22 cellular contexts compared by ENCODE assay signal in the genomic region with DNA sequence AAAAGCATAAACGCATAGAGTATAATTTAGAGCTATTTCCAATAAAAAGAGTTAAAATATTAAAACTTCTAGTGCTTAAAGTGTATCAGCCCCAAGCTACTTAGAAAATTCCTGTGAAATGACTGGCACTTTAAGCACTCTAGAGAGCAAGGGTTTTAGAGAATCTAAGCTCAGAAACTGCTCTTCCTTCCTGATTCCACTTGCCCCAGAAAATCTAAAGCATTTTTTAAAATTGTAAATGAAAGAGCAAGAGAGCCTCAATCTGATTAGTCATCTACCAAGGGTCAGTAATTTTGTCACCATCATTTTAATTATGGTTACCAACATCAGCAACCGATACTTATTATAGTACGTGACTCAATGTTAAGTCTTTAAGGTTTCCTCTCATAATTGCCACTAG. TPM values are rescaled to one million over a fixed set of nuclear protein-coding genes. Genes with fewer than 3 reads are reported as not detected.
DNase-seq lines count a peak whose midpoint lies in the region; ATAC-seq and TF ChIP-seq lines count a peak whose summit lies in the region.
"Had no signal": no experiment of that assay in that cellular context is flagged by ENCODE, and none has a peak within 500 bp of the region (broad histone marks: within the 10 kb centered on the region; RNA-seq: fewer than 3 reads in every experiment).

No MANE protein-coding gene starts in this region.

- H3K27me3 ChIP-seq in right lobe of liver (no peaks in the 10 kb centered on the region), colonic mucosa (no peaks in the 10 kb centered on the region)
- H3K27me3 ChIP-seq: BE2C, SJSA1 had no signal

- H3K9me3 ChIP-seq in right lobe of liver (no peaks in the 10 kb centered on the region), colonic mucosa (no peaks in the 10 kb centered on the region)
- H3K9me3 ChIP-seq: BE2C, SJSA1 had no signal

- no peak for TF ChIP-seq CTCF in C4-2B (conservative IDR thresholded peaks at IDR 0.05)
- no peak for TF ChIP-seq CTCF in retinal pigment epithelial cell (conservative IDR thresholded peaks at IDR 0.05; ENCODE audit: low read depth, low read length)
- no peak for TF ChIP-seq CTCF in right lobe of liver (IDR thresholded peaks at IDR 0.05)
- no peak for TF ChIP-seq CTCF in colonic mucosa (IDR thresholded peaks at IDR 0.05)

- H3K27ac ChIP-seq in C4-2B: peak overlapping the region; percentile 54
- H3K27ac ChIP-seq in right lobe of liver: no peak overlapping the region
- no peak overlapping the region for H3K27ac ChIP-seq in colonic mucosa
- H3K27ac ChIP-seq: KMS-11, RWPE1, SJSA1 had no signal

- DNase-seq in M059J (ENCODE audit: low read depth) (peak; percentile 74), dedifferentiated amniotic fluid mesenchymal stem cell (ENCODE audit: extremely low spot score) (peak; percentile 20), retinal pigment epithelial cell (ENCODE audit: low read depth) (peak; percentile 44), right lobe of liver (no peak), medulla oblongata (ENCODE audit: extremely low spot score) (no peak), colonic mucosa (no peak)
- DNase-seq: ACHN; BE2C; CD8-positive, alpha-beta T cell; DND-41; GF-D8; MM.1S; NCI-H1105; NCI-H1694; NCI-H345; NCI-H526 treated with DMSO at 0.1 percent for 48 hours; OCI-M1 had no signal

- TF ChIP-seq POLR2A in right lobe of liver (IDR thresholded peaks at IDR 0.05): no peak

- peaks cover 0 to 7% (median 0%) of the 10 kb centered on the region in 4 donors for H3K36me3 ChIP-seq in right lobe of liver
- no peaks in the 10 kb centered on the region for H3K36me3 ChIP-seq in colonic mucosa
- H3K36me3 ChIP-seq: BE2C, SJSA1 had no signal

- ATAC-seq in right lobe of liver: no peak
- ATAC-seq: CD8-positive, alpha-beta T cell; HepG2 had no signal

- no peaks in the 10 kb centered on the region for H3K4me1 ChIP-seq in right lobe of liver
- H3K4me1 ChIP-seq in colonic mucosa: no peaks in the 10 kb centered on the region
- H3K4me1 ChIP-seq: BE2C, SJSA1 had no signal

- WGBS in right lobe of liver (ENCODE audit: insufficient coverage, low coverage, low lambda C conversion rate, missing lambda C conversion rate): 66% methylated on average over 3 of the region's 3 CpGs

- H3K4me3 ChIP-seq in retinal pigment epithelial cell (ENCODE audit: low read length) (no peak overlapping the region), right lobe of liver (no peak overlapping the region), colonic mucosa (no peak overlapping the region)
- H3K4me3 ChIP-seq: SJSA1 had no signal

- no peak overlapping the region for H3K9ac ChIP-seq in colonic mucosa (ENCODE audit: low read depth in 2 of 2, low read length in 2 of 2)
- H3K9ac ChIP-seq: KMS-11 had no signal

- intact Hi-C loops in right lobe of liver (cut with DNase I) (no loop called here), colonic mucosa (cut with DNase I) (no loop called here)

RNA-seq across cellular contexts. Expression of a gene that starts 25.0 kb away (rescaled TPM):
- 10.0 and 14.1 TPM in 2 replicates for total RNA-seq in M059J (2014; rRNA removed; shearing (Covaris generic))
- 10 to 100 TPM in 1 of 6 experiments, 1 to 10 TPM in 5; 5.0 to 10.3 (median 8.8) TPM for total RNA-seq in right lobe of liver
- 10 to 100 TPM; 17.7 to 18.9 TPM for total RNA-seq in colonic mucosa

RNA-seq across cellular contexts. Expression of a gene that starts 31.9 kb away (rescaled TPM):
- total RNA-seq in M059J (2014; rRNA removed; shearing (Covaris generic)): 26.8 and 34.8 TPM in 2 replicates
- total RNA-seq in right lobe of liver: 10 to 100 TPM; 22.5 to 35.7 (median 29.5) TPM
- 10 to 100 TPM; 45.8 to 63.5 TPM for total RNA-seq in colonic mucosa

RNA-seq across cellular contexts. Expression of a gene that starts 37.6 kb away (rescaled TPM):
- not detected in 2 replicates for total RNA-seq in M059J (2014; rRNA removed; shearing (Covaris generic))
- not detected for total RNA-seq in right lobe of liver
- not detected for total RNA-seq in colonic mucosa
- total RNA-seq: CD8-positive, alpha-beta T cell; HepG2; SJSA1 had no signal

Comparison
In these comparisons a context has a peak if more than half of its experiments do, and no peak if none do; other contexts are left out.
1. DNase-seq: peak in M059J (single experiment), dedifferentiated amniotic fluid mesenchymal stem cell (single experiment) and retinal pigment epithelial cell (single experiment); none in right lobe of liver (0 of 3), medulla oblongata (single experiment) and colonic mucosa (single experiment).